9 cellular contexts compared by ENCODE assay signal in the genomic region with DNA sequence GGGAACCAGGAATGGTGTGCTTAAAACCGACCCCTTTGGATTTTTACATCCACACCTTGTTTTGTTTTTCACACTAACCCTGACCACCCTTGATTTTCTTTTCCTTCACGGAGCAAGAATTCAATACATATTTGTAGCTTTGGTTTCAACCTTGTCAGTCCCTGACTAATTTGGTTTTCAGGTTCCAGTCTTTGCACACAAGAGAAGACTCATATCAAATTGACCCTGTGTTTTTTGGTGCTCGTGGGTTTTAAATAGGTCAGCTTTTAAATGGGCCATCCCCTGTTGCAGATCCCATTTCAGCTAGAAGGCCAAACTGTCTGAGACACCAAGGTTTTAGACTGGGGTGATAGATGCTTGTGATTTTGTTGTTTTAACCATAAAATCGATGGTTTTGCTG. TPM values are rescaled to one million over a fixed set of nuclear protein-coding genes. Genes with fewer than 3 reads are reported as not detected.
DNase-seq lines count a peak whose midpoint lies in the region; ATAC-seq and TF ChIP-seq lines count a peak whose summit lies in the region.
"Had no signal": no experiment of that assay in that cellular context is flagged by ENCODE, and none has a peak within 500 bp of the region (broad histone marks: within the 10 kb centered on the region; RNA-seq: fewer than 3 reads in every experiment).

No MANE protein-coding gene starts in this region.

- H3K36me3 ChIP-seq in CD8-positive, alpha-beta T cell (ENCODE audit: insufficient read depth, low read length) = no peaks in the 10 kb centered on the region
- no peaks in the 10 kb centered on the region for H3K36me3 ChIP-seq in psoas muscle (ENCODE audit: insufficient read depth in 1 of 2, low read depth in 1 of 2)
- H3K36me3 ChIP-seq: thoracic aorta had no signal

- no peak overlapping the region for H3K4me3 ChIP-seq in CD8-positive, alpha-beta T cell (ENCODE audit: low read depth, low read length)
- peak overlapping the region; percentile 26 for H3K4me3 ChIP-seq in psoas muscle

- no peak for TF ChIP-seq CTCF in CD8-positive, alpha-beta T cell (IDR thresholded peaks at IDR 0.05)
- no peak for TF ChIP-seq CTCF in glutamatergic neuron (IDR thresholded peaks at IDR 0.05; ENCODE audit: partially characterized antibody, unreplicated experiment)
- TF ChIP-seq CTCF in psoas muscle (IDR thresholded peaks at IDR 0.05) = no peak
- no peak for TF ChIP-seq CTCF in chondrocyte (IDR thresholded peaks at IDR 0.05)

- H3K9me3 ChIP-seq in CD8-positive, alpha-beta T cell (ENCODE audit: low read length) = no peaks in the 10 kb centered on the region
- H3K9me3 ChIP-seq in T-helper 17 cell (ENCODE audit: control insufficient read depth, low read length, poor library complexity, severe bottlenecking) = no peaks in the 10 kb centered on the region
- H3K9me3 ChIP-seq in psoas muscle = no peaks in the 10 kb centered on the region
- H3K9me3 ChIP-seq: thoracic aorta had no signal

- H3K27ac Mint-ChIP-seq in CD8-positive, alpha-beta T cell = peak overlapping the region; percentile 88
- H3K27ac Mint-ChIP-seq in T-helper 17 cell (peak overlapping the region; percentile 86), glutamatergic neuron (ENCODE audit: unreplicated experiment) (no peak overlapping the region), chondrocyte (ENCODE audit: unreplicated experiment) (no peak overlapping the region)

- DNase-seq in CD8-positive, alpha-beta T cell = no peak
- DNase-seq in T-helper 17 cell = no peak
- no peak for DNase-seq in glutamatergic neuron
- DNase-seq in psoas muscle = no peak
- no peak for DNase-seq in posterior vena cava (ENCODE audit: low spot score)
- DNase-seq in NCI-H748 (lab: John Stamatoyannopoulos, UW; ENCODE audit: unreplicated experiment) = no peak
- no peak for DNase-seq in stimulated activated CD4-positive, alpha-beta T cell treated with anti-CD3 and anti-CD28 coated beads, Interleukin-12 subunit alpha, Interleukin-12 subunit beta, amount 100 ng/mL, for 4 hours
- DNase-seq in chondrocyte (ENCODE audit: low spot score) = no peak

- ATAC-seq in CD8-positive, alpha-beta T cell = no peak
- ATAC-seq in T-helper 17 cell (no peak), psoas muscle (no peak)

- peak overlapping the region; percentile 15 for H3K4me3 Mint-ChIP-seq in CD8-positive, alpha-beta T cell
- H3K4me3 Mint-ChIP-seq in T-helper 17 cell (peak overlapping the region; percentile 79), glutamatergic neuron (ENCODE audit: unreplicated experiment) (peak overlapping the region; percentile 13), chondrocyte (ENCODE audit: unreplicated experiment) (no peak overlapping the region)

- no peaks in the 10 kb centered on the region for H3K27me3 Mint-ChIP-seq in CD8-positive, alpha-beta T cell (ENCODE audit: low read depth)
- H3K27me3 Mint-ChIP-seq in T-helper 17 cell (no peaks in the 10 kb centered on the region), glutamatergic neuron (ENCODE audit: unreplicated experiment) (peaks cover 6% of the 10 kb centered on the region), chondrocyte (ENCODE audit: low read depth) (no peaks in the 10 kb centered on the region)

- WGBS in psoas muscle, 3 donors = 48 to 56% (median 51%) methylated on average over 4 of the region's 4 CpGs

- H3K9me3 Mint-ChIP-seq in CD8-positive, alpha-beta T cell = no peaks in the 10 kb centered on the region
- no peaks in the 10 kb centered on the region for H3K9me3 Mint-ChIP-seq in glutamatergic neuron (ENCODE audit: unreplicated experiment)
- H3K9me3 Mint-ChIP-seq in chondrocyte (ENCODE audit: low read depth) = no peaks in the 10 kb centered on the region

- CTCF ChIA-PET in CD8-positive, alpha-beta T cell (lab: Charles Lee) = interaction anchor here (1.1 to 2.8 kb wide), 2 partner anchors 10 to 81 kb away, joined by 3 to 17 read pairs; no protein-coding TSS in a partner anchor

- intact Hi-C loops in CD8-positive, alpha-beta T cell (cut with DNase I, micrococcal nuclease) = loop anchor here (10.0 kb wide), 2 partner anchors 370 to 1230 kb away; partner anchors contain the start of gene GLCE (in 1 of the 2)
- intact Hi-C loops in psoas muscle (cut with DNase I) (loop anchor here (2.0 kb wide), 2 partner anchors 24 to 26 kb away; partner anchors contain the start of gene ANP32A (in 1 of the 2)), posterior vena cava (cut with DNase I) (no loop called here)

- no peak overlapping the region for H3K27ac ChIP-seq in CD8-positive, alpha-beta T cell (ENCODE audit: low read depth, low read length)
- peak overlapping the region; percentile 83 for H3K27ac ChIP-seq in psoas muscle

- peaks cover 93% of the 10 kb centered on the region for H3K4me1 ChIP-seq in CD8-positive, alpha-beta T cell (ENCODE audit: insufficient read depth, low read length)
- peaks cover 88% of the 10 kb centered on the region for H3K4me1 ChIP-seq in psoas muscle

- peaks cover 97% of the 10 kb centered on the region for H3K4me1 Mint-ChIP-seq in CD8-positive, alpha-beta T cell (ENCODE audit: low read depth)
- H3K4me1 Mint-ChIP-seq in T-helper 17 cell (peaks cover 70% of the 10 kb centered on the region), glutamatergic neuron (ENCODE audit: low read depth, unreplicated experiment) (peaks cover 47% of the 10 kb centered on the region), chondrocyte (ENCODE audit: low read depth) (peaks cover 72% of the 10 kb centered on the region)

- H3K27me3 ChIP-seq in CD8-positive, alpha-beta T cell (ENCODE audit: insufficient read depth, low read length) = no peaks in the 10 kb centered on the region
- H3K27me3 ChIP-seq in psoas muscle (ENCODE audit: insufficient read depth in 3 of 3, low read length in 2 of 3) = no peaks in the 10 kb centered on the region

- POLR2A ChIA-PET in CD8-positive, alpha-beta T cell (lab: Charles Lee) = interaction anchor here (4.1 kb wide), 1 partner anchor 24 kb away, joined by 38 read pairs; the partner anchor contains the start of gene ANP32A

- H3K36me3 Mint-ChIP-seq in CD8-positive, alpha-beta T cell = peaks cover 14% of the 10 kb centered on the region
- H3K36me3 Mint-ChIP-seq in T-helper 17 cell (ENCODE audit: low read depth) = peaks cover 2% of the 10 kb centered on the region
- H3K36me3 Mint-ChIP-seq in glutamatergic neuron (ENCODE audit: unreplicated experiment) = no peaks in the 10 kb centered on the region
- H3K36me3 Mint-ChIP-seq in chondrocyte (ENCODE audit: low read depth) = peaks cover 3% of the 10 kb centered on the region

RNA-seq across cellular contexts. Expression of gene ANP32A, which starts 26.4 kb away (rescaled TPM):
- total RNA-seq in CD8-positive, alpha-beta T cell = 10 to 100 TPM; 47.6 to 51.9 TPM
- total RNA-seq in T-helper 17 cell = 10 to 100 TPM; 78.7 to 83.3 TPM
- total RNA-seq in glutamatergic neuron (ENCODE audit: unreplicated experiment) = 134 TPM
- 10 to 100 TPM; 56.7 to 89.2 (median 83.3) TPM for total RNA-seq in psoas muscle
- polyA plus RNA-seq in psoas muscle = 10 to 100 TPM; 79.4 to 98.2 (median 89.6) TPM
- 10 to 100 TPM; 82.4 to 94.8 TPM for total RNA-seq in posterior vena cava
- total RNA-seq in chondrocyte = 112 to 117 TPM (median 116 TPM) in 3 replicates

Comparison
In these comparisons a context has a peak if more than half of its experiments do, and no peak if none do; other contexts are left out.
1. H3K27ac Mint-ChIP-seq: peak in CD8-positive, alpha-beta T cell (single experiment) and T-helper 17 cell (single experiment); none in glutamatergic neuron (single experiment) and chondrocyte (single experiment).
2. intact Hi-C loops: an anchor here in CD8-positive, alpha-beta T cell (10.0 kb wide) and psoas muscle (2.0 kb wide); none called in posterior vena cava.